ENCODE assay signal across 10 cellular contexts in genomic region chr17:77386502-77387192, GRCh38.
DNase-seq lines count a peak whose midpoint lies in the region; ATAC-seq and TF ChIP-seq lines count a peak whose summit lies in the region.
"Had no signal": no experiment of that assay in that cellular context is flagged by ENCODE, and none has a peak within 500 bp of the region (broad histone marks: within the 10 kb centered on the region; RNA-seq: fewer than 3 reads in every experiment).

No MANE protein-coding gene starts in this region.

- H3K36me3 Mint-ChIP-seq in CD4-positive, alpha-beta T cell (ENCODE audit: low read depth): peaks cover 20% of the 10 kb centered on the region
- peaks cover 51% of the 10 kb centered on the region for H3K36me3 Mint-ChIP-seq in T-helper 2 cell treated with Interferon-gamma antibody and Interleukin-4, amounts not matched to agents 5 μg/mL and 100 μg/mL, for 36 hours (ENCODE audit: low read depth)
- H3K36me3 Mint-ChIP-seq in glutamatergic neuron (ENCODE audit: unreplicated experiment): no peaks in the 10 kb centered on the region

- peak overlapping the region; percentile 25 for H3K27ac ChIP-seq in CD4-positive, alpha-beta T cell (ENCODE audit: low read depth, low read length)
- H3K27ac ChIP-seq in gastrocnemius medialis (peak overlapping the region; percentile 1 to 81 (median 76)), colonic mucosa (no peak overlapping the region)

- H3K27me3 ChIP-seq in CD4-positive, alpha-beta T cell (ENCODE audit: control insufficient read depth, insufficient read depth, low read length): no peaks in the 10 kb centered on the region
- H3K27me3 ChIP-seq in gastrocnemius medialis (no peaks in the 10 kb centered on the region), colonic mucosa (no peaks in the 10 kb centered on the region)

- H3K9me3 Mint-ChIP-seq in CD4-positive, alpha-beta T cell: no peaks in the 10 kb centered on the region
- no peaks in the 10 kb centered on the region for H3K9me3 Mint-ChIP-seq in T-helper 2 cell treated with Interferon-gamma antibody and Interleukin-4, amounts not matched to agents 5 μg/mL and 100 μg/mL, for 36 hours
- H3K9me3 Mint-ChIP-seq in glutamatergic neuron (ENCODE audit: unreplicated experiment): peaks cover 8% of the 10 kb centered on the region

- peaks cover 92% of the 10 kb centered on the region for H3K4me1 Mint-ChIP-seq in CD4-positive, alpha-beta T cell (ENCODE audit: low read depth)
- H3K4me1 Mint-ChIP-seq in T-helper 2 cell treated with Interferon-gamma antibody and Interleukin-4, amounts not matched to agents 5 μg/mL and 100 μg/mL, for 36 hours (ENCODE audit: low read depth): peaks cover 68% of the 10 kb centered on the region
- peaks cover 45% of the 10 kb centered on the region for H3K4me1 Mint-ChIP-seq in glutamatergic neuron (ENCODE audit: low read depth, unreplicated experiment)

- no peak for DNase-seq in CD4-positive, alpha-beta T cell
- no peak for DNase-seq in T-helper 2 cell treated with Interferon-gamma antibody and Interleukin-4, amounts not matched to agents 5 μg/mL and 100 μg/mL, for 36 hours (ENCODE audit: low spot score)
- DNase-seq in glutamatergic neuron: no peak
- no peak for DNase-seq in gastrocnemius medialis
- no peak for DNase-seq in KG1 (lab: John Stamatoyannopoulos, UW)
- DNase-seq in H4 (ENCODE audit: low spot score): no peak
- no peak for DNase-seq in C1 segment of cervical spinal cord (lab: John Stamatoyannopoulos, UW)
- no peak for DNase-seq in colonic mucosa
- DNase-seq: DMS79 treated with DMSO at 0.1 percent for 48 hours, NCI-H1417 treated with DMSO at 0.1 percent for 48 hours had no signal

- intact Hi-C loops in CD4-positive, alpha-beta T cell (cut with DNase I, micrococcal nuclease): no loop called here
- intact Hi-C loops in gastrocnemius medialis (cut with DNase I; ENCODE audit: low total_unique reads): no loop called here
- intact Hi-C loops in colonic mucosa (cut with DNase I): no loop called here

- no peak for TF ChIP-seq POLR2A in gastrocnemius medialis (IDR thresholded peaks at IDR 0.05)

- H3K9me3 ChIP-seq in CD4-positive, alpha-beta T cell (ENCODE audit: control insufficient read depth, low read length): no peaks in the 10 kb centered on the region
- H3K9me3 ChIP-seq in gastrocnemius medialis (no peaks in the 10 kb centered on the region), colonic mucosa (no peaks in the 10 kb centered on the region)

- H3K27ac Mint-ChIP-seq in CD4-positive, alpha-beta T cell: peak overlapping the region; percentile 90
- H3K27ac Mint-ChIP-seq in T-helper 2 cell treated with Interferon-gamma antibody and Interleukin-4, amounts not matched to agents 5 μg/mL and 100 μg/mL, for 36 hours: peak overlapping the region; percentile 78
- H3K27ac Mint-ChIP-seq in glutamatergic neuron (ENCODE audit: unreplicated experiment): peak overlapping the region; percentile 36

- ATAC-seq in CD4-positive, alpha-beta T cell (ENCODE audit: poor library complexity): no peak
- no peak for ATAC-seq in gastrocnemius medialis

- TF ChIP-seq CTCF in CD4-positive, alpha-beta T cell (IDR thresholded peaks at IDR 0.05): no peak
- TF ChIP-seq CTCF in glutamatergic neuron (IDR thresholded peaks at IDR 0.05; ENCODE audit: partially characterized antibody, unreplicated experiment) (no peak), gastrocnemius medialis (IDR thresholded peaks at IDR 0.05 in 4 of 5, conservative IDR thresholded peaks at IDR 0.05 in 1 of 5) (no peak), colonic mucosa (IDR thresholded peaks at IDR 0.05) (no peak)

- no peak overlapping the region for H3K4me3 ChIP-seq in gastrocnemius medialis
- H3K4me3 ChIP-seq in colonic mucosa: no peak overlapping the region

- H3K4me1 ChIP-seq in gastrocnemius medialis (peaks cover 68 to 96% of the 10 kb centered on the region in 2 donors), colonic mucosa (peaks cover 11% of the 10 kb centered on the region)

- H3K36me3 ChIP-seq in gastrocnemius medialis (no peaks in the 10 kb centered on the region), colonic mucosa (no peaks in the 10 kb centered on the region)

- H3K9ac ChIP-seq in colonic mucosa (ENCODE audit: low read depth in 2 of 2, low read length in 2 of 2): no peak overlapping the region

- CTCF ChIA-PET in CD4-positive, alpha-beta T cell (lab: Charles Lee): interaction anchor here (1.5 to 2.6 kb wide), 2 partner anchors 12 to 55 kb away, joined by 3 to 6 read pairs; no protein-coding TSS in a partner anchor

- in situ Hi-C loops in gastrocnemius medialis (cut with MboI; ENCODE audit: low sequenced_read_pairs in 4 of 4): no loop called here

- POLR2A ChIA-PET in CD4-positive, alpha-beta T cell (lab: Charles Lee): interaction anchor here (1.3 to 1.7 kb wide), 3 partner anchors 10 to 38 kb away, joined by 4 to 6 read pairs (median 6); no protein-coding TSS in a partner anchor

- peak overlapping the region; percentile 66 for H3K4me3 Mint-ChIP-seq in CD4-positive, alpha-beta T cell
- H3K4me3 Mint-ChIP-seq in T-helper 2 cell treated with Interferon-gamma antibody and Interleukin-4, amounts not matched to agents 5 μg/mL and 100 μg/mL, for 36 hours: peak overlapping the region; percentile 49
- H3K4me3 Mint-ChIP-seq in glutamatergic neuron (ENCODE audit: unreplicated experiment): no peak overlapping the region

- H3K27me3 Mint-ChIP-seq in CD4-positive, alpha-beta T cell: no peaks in the 10 kb centered on the region
- no peaks in the 10 kb centered on the region for H3K27me3 Mint-ChIP-seq in T-helper 2 cell treated with Interferon-gamma antibody and Interleukin-4, amounts not matched to agents 5 μg/mL and 100 μg/mL, for 36 hours (ENCODE audit: low read depth)
- H3K27me3 Mint-ChIP-seq in glutamatergic neuron (ENCODE audit: unreplicated experiment): peaks cover 10% of the 10 kb centered on the region

Comparison
In these comparisons a context has a peak if more than half of its experiments do, and no peak if none do; other contexts are left out.
1. H3K27ac Mint-ChIP-seq: peak in every context shown above with its lines; median percentile 90 in CD4-positive, alpha-beta T cell; 78 in T-helper 2 cell treated with Interferon-gamma antibody and Interleukin-4, amounts not matched to agents 5 μg/mL and 100 μg/mL, for 36 hours; 36 in glutamatergic neuron.